24 cellular contexts compared by ENCODE assay signal in genomic region chr9:116585896-116586295, GRCh38.
"Had no signal": no experiment of that assay in that cellular context is flagged by ENCODE, and none has a peak within 500 bp of the region (broad histone marks: within the 10 kb centered on the region; RNA-seq: fewer than 3 reads in every experiment).

No MANE protein-coding gene starts in this region.

- H3K4me2 ChIP-seq: hepatocyte had no signal

- H3K27ac ChIP-seq: epithelial cell of prostate, esophagus muscularis mucosa, foreskin keratinocyte, hepatocyte, psoas muscle, right lobe of liver, spleen, tibial artery, upper lobe of right lung had no signal

- H3K79me2 ChIP-seq: hepatocyte had no signal

- H3K4me1 ChIP-seq: foreskin keratinocyte, psoas muscle, right lobe of liver, spleen, tibial artery, upper lobe of right lung had no signal

- H3K9me3 ChIP-seq: right lobe of liver had no signal

- H3K27me3 ChIP-seq: esophagus muscularis mucosa, foreskin keratinocyte, hepatocyte, right lobe of liver, spleen, tibial artery, upper lobe of right lung had no signal

- DNase-seq: effector memory CD8-positive, alpha-beta T cell; foreskin keratinocyte; left colon; left ventricle myocardium superior; mesenchymal stem cell; midbrain; naive B cell; psoas muscle; retina; right lobe of liver; spleen; stimulated activated CD4-positive, alpha-beta T cell treated with anti-CD3 and anti-CD28 coated beads, Interleukin-15, amount 100 ng/mL, for 24 hours; stimulated activated CD4-positive, alpha-beta T cell treated with anti-CD3 and anti-CD28 coated beads, Interleukin-1b, Interleukin-23, amount 100 ng/mL, for 48 hours; stimulated activated CD4-positive, alpha-beta T cell treated with anti-CD3 and anti-CD28 coated beads, Interleukin-4, amount 100 ng/mL, for 24 hours; tibial artery; upper lobe of right lung had no signal

- H3K4me1 Mint-ChIP-seq: naive B cell; nephron; stimulated activated memory B cell treated with anti-CD40 and anti-IgM and Interleukin-4, amounts not matched to agents 10 μg/mL and 1 μg/mL and 100 μg/mL, for 72 hours had no signal

- ATAC-seq: effector memory CD8-positive, alpha-beta T cell; foreskin keratinocyte; left ventricle myocardium superior; psoas muscle; right lobe of liver; stimulated activated memory B cell treated with anti-CD40 and anti-IgM and Interleukin-4, amounts not matched to agents 10 μg/mL and 1 μg/mL and 100 μg/mL, for 72 hours; upper lobe of right lung had no signal

- H3K27ac Mint-ChIP-seq: dendritic cell treated with granulocyte-macrophage colony-stimulating factor and Interleukin-4, amounts not matched to agents 40 ng/mL and 50 ng/mL, for 4 days; effector memory CD8-positive, alpha-beta T cell; nephron; stimulated activated memory B cell treated with anti-CD40 and anti-IgM and Interleukin-4, amounts not matched to agents 10 μg/mL and 1 μg/mL and 100 μg/mL, for 72 hours; stimulated activated naive CD8-positive, alpha-beta T cell treated with anti-CD3 and anti-CD28 coated beads, Interleukin-15, Interleukin-2, amounts not matched to agents 100 ng/mL and 50 ng/mL, for 24 hours had no signal

- H3K4me3 ChIP-seq: esophagus muscularis mucosa, hepatocyte, lung, psoas muscle, right lobe of liver, spleen, tibial artery, upper lobe of right lung had no signal

- H3K27me3 Mint-ChIP-seq: dendritic cell treated with granulocyte-macrophage colony-stimulating factor and Interleukin-4, amounts not matched to agents 40 ng/mL and 50 ng/mL, for 4 days; effector memory CD8-positive, alpha-beta T cell; naive B cell; stimulated activated memory B cell treated with anti-CD40 and anti-IgM and Interleukin-4, amounts not matched to agents 10 μg/mL and 1 μg/mL and 100 μg/mL, for 72 hours; stimulated activated naive CD8-positive, alpha-beta T cell treated with anti-CD3 and anti-CD28 coated beads, Interleukin-15, Interleukin-2, amounts not matched to agents 100 ng/mL and 50 ng/mL, for 24 hours had no signal

- H2AFZ ChIP-seq: hepatocyte had no signal

- H3K4me3 Mint-ChIP-seq: dendritic cell treated with granulocyte-macrophage colony-stimulating factor and Interleukin-4, amounts not matched to agents 40 ng/mL and 50 ng/mL, for 4 days; effector memory CD8-positive, alpha-beta T cell; naive B cell; nephron; stimulated activated memory B cell treated with anti-CD40 and anti-IgM and Interleukin-4, amounts not matched to agents 10 μg/mL and 1 μg/mL and 100 μg/mL, for 72 hours; stimulated activated naive CD8-positive, alpha-beta T cell treated with anti-CD3 and anti-CD28 coated beads, Interleukin-15, Interleukin-2, amounts not matched to agents 100 ng/mL and 50 ng/mL, for 24 hours had no signal

- H3K36me3 ChIP-seq: esophagus muscularis mucosa, right lobe of liver, spleen, tibial artery, upper lobe of right lung had no signal
